Comparison of ENCODE assay signal across 20 cellular contexts in genomic region chr9:36826581-36826980, GRCh38.
DNase-seq lines count a peak whose midpoint lies in the region; ATAC-seq, FAIRE-seq and TF ChIP-seq lines count a peak whose summit lies in the region.
"Had no signal": no experiment of that assay in that cellular context is flagged by ENCODE, and none has a peak within 500 bp of the region (broad histone marks: within the 10 kb centered on the region; RNA-seq: fewer than 3 reads in every experiment).

No MANE protein-coding gene starts in this region.

- ATAC-seq in K562 = no peak
- ATAC-seq in sciatic nerve = no peak
- ATAC-seq in GM19452 (IDR thresholded peaks at IDR 0.05; ENCODE audit: unreplicated experiment) = no peak
- ATAC-seq: HCT116 had no signal

- no peak for TF ChIP-seq RAD21 in K562 (CRISPR knock-in tag; conservative IDR thresholded peaks at IDR 0.05 in 1 of 2, IDR thresholded peaks at IDR 0.05 in 1 of 2)

- H4K20me1 ChIP-seq in K562 (replicated peaks; ENCODE audit: control insufficient read depth, insufficient read depth, low read length) (peaks cover 6% of the 10 kb centered on the region; the same call in 1 of the 2 replicates), hepatocyte (ENCODE audit: insufficient read depth, poor library complexity, severe bottlenecking) (no peaks in the 10 kb centered on the region)

- H3K4me2 ChIP-seq in K562 (ENCODE audit: insufficient read depth, low read length) (no peak overlapping the region), hepatocyte (no peak overlapping the region)

- WGBS in K562 (ENCODE audit: insufficient coverage, low coverage, missing lambda C conversion rate) = 0% methylated on average over 3 of the region's 4 CpGs
- WGBS in hepatocyte (ENCODE audit: low lambda C conversion rate, missing lambda C conversion rate) = 92% methylated on average over 4 of the region's 4 CpGs

- BruUV-seq in K562 (replicated peaks; lab: Mats Ljungman, UMichigan) = no TSS peak

- no peak overlapping the region for H3K27ac ChIP-seq in HEK293 (ENCODE audit: extremely low read depth, low read depth, low read length)
- no peak overlapping the region for H3K27ac ChIP-seq in K562 (ENCODE audit: extremely low read depth, low read depth, low read length)
- H3K27ac ChIP-seq in hepatocyte = no peak overlapping the region
- H3K27ac ChIP-seq: GM23248 had no signal

- DNase-seq in K562 (ENCODE audit: extremely low read depth in 1 of 4, low spot score in 3 of 4) (no peak), mesenteric fat pad (ENCODE audit: low spot score) (peak; percentile 24), sciatic nerve (ENCODE audit: low spot score) (peak; percentile 5), hepatocyte (ENCODE audit: low spot score) (no peak), H7 (no peak)
- no peak for DNase-seq in stimulated activated CD4-positive, alpha-beta T cell treated with anti-CD3 and anti-CD28 coated beads, Interleukin-15, amount 100 ng/mL, for 24 hours
- DNase-seq: C1 segment of cervical spinal cord; Calu3; CD4-positive, alpha-beta memory T cell; COR-L47; DND-41; GM23248; H9; HFFc6 had no signal

- no peak for TF ChIP-seq EP300 in K562 (IDR thresholded peaks at IDR 0.05; ENCODE audit: low read length)

- H3K9me1 ChIP-seq in K562 (ENCODE audit: control insufficient read depth, insufficient read depth, low read length) = no peaks in the 10 kb centered on the region

- no peaks in the 10 kb centered on the region for H3K9me2 ChIP-seq in hepatocyte (replicated peaks; ENCODE audit: insufficient read depth)

- no peak overlapping the region for H3K9ac ChIP-seq in K562 (ENCODE audit: insufficient read depth in 1 of 2, low read depth in 2 of 2, low read length in 2 of 2)
- H3K9ac ChIP-seq: GM23248 had no signal

- no peak for FAIRE-seq in K562 (lab: Jason Lieb, UNC)
- FAIRE-seq: G401.6, GM12892, H1 had no signal

- intact Hi-C loops in K562 (cut with micrococcal nuclease) = no loop called here
- intact Hi-C loops in sciatic nerve (cut with DNase I) = no loop called here

- H3K27me3 ChIP-seq in K562 (ENCODE audit: control insufficient read depth in 2 of 2, insufficient read depth in 2 of 2, low read length in 2 of 2) (peaks cover 0 to 34% of the 10 kb centered on the region in 2 experiments; a peak in 4 of 5 replicates), hepatocyte (peaks cover 3% of the 10 kb centered on the region), H7 (ENCODE audit: control insufficient read depth, insufficient read depth, low read length) (no peaks in the 10 kb centered on the region)

- H2AFZ ChIP-seq in K562 (ENCODE audit: low read depth, low read length) (no peak overlapping the region), hepatocyte (no peak overlapping the region)
- H2AFZ ChIP-seq: GM23248 had no signal

- no peaks in the 10 kb centered on the region for H3K4me1 ChIP-seq in HEK293 (ENCODE audit: control insufficient read depth, insufficient read depth, low read length)
- H3K4me1 ChIP-seq in K562 (replicated peaks in 1 of 2; ENCODE audit: control insufficient read depth in 2 of 2, insufficient read depth in 2 of 2, low read length in 2 of 2) = no peaks in the 10 kb centered on the region
- no peaks in the 10 kb centered on the region for H3K4me1 ChIP-seq in hepatocyte (ENCODE audit: insufficient read depth)

- in situ Hi-C loops in K562 (cut with MboI) = no loop called here

- H3K79me2 ChIP-seq in K562 (ENCODE audit: control insufficient read depth, insufficient read depth, low read length) (no peaks in the 10 kb centered on the region), hepatocyte (no peaks in the 10 kb centered on the region)

- H3K36me3 ChIP-seq in HEK293 (ENCODE audit: control insufficient read depth in 2 of 2, insufficient read depth in 1 of 2, low read length in 2 of 2) (no peaks in the 10 kb centered on the region), K562 (ENCODE audit: control insufficient read depth, insufficient read depth, low read length) (no peaks in the 10 kb centered on the region), hepatocyte (replicated peaks; ENCODE audit: insufficient read depth, low read depth) (no peaks in the 10 kb centered on the region), H7 (replicated peaks; ENCODE audit: control insufficient read depth, insufficient read depth, low read length) (no peaks in the 10 kb centered on the region)

- TF ChIP-seq CTCF in HEK293 (tag by site-specific recombination; IDR thresholded peaks at IDR 0.05) = no peak
- TF ChIP-seq CTCF in K562 (IDR thresholded peaks at IDR 0.05 in 2 of 3, conservative IDR thresholded peaks at IDR 0.05 in 1 of 3; ENCODE audit: insufficient read depth in 2 of 3, low read depth in 1 of 3, low read length in 3 of 3) = no peak
- TF ChIP-seq CTCF in hepatocyte (IDR thresholded peaks at IDR 0.05; ENCODE audit: poor library complexity) = no peak

- no peak for TF ChIP-seq POLR2A in K562 (conservative IDR thresholded peaks at IDR 0.05)

- no peak overlapping the region for H3K4me3 ChIP-seq in HEK293 (ENCODE audit: low read depth, low read length)
- H3K4me3 ChIP-seq in K562 = no peak overlapping the region
- H3K4me3 ChIP-seq in hepatocyte = no peak overlapping the region
- no peak overlapping the region for H3K4me3 ChIP-seq in H7 (ENCODE audit: insufficient read depth, low read depth, low read length)
- H3K4me3 ChIP-seq: GM23248 had no signal

- H3K9me3 ChIP-seq in HEK293 (ENCODE audit: control insufficient read depth, insufficient read depth, low read depth, low read length) (no peaks in the 10 kb centered on the region), K562 (replicated peaks; ENCODE audit: control insufficient read depth, insufficient read depth, low read depth, low read length) (no peaks in the 10 kb centered on the region), hepatocyte (ENCODE audit: low read depth) (no peaks in the 10 kb centered on the region)

- CTCF ChIA-PET in HEK293 (lab: Yijun Ruan, JAX) = interaction anchor here (1.2 kb wide), 1 partner anchor 46 kb away, joined by 4 read pairs; no protein-coding TSS in a partner anchor
- CTCF ChIA-PET in K562 (lab: Yijun Ruan, JAX; ENCODE audit: low intra/inter-chr PET ratio) = no interaction called here

- POLR2A ChIA-PET in HEK293 (lab: Yijun Ruan, JAX) = no interaction called here
- POLR2A ChIA-PET in K562 (lab: Yijun Ruan, JAX) = no interaction called here

TF ChIP-seq in HEK293, 187 proteins besides CTCF, POLR2A, EP300 and RAD21:
- TF ChIP-seq PBX3 (CRISPR knock-in tag; IDR thresholded peaks at IDR 0.05) (no peak), ZNF843 (tag by site-specific recombination; IDR thresholded peaks at IDR 0.05) (no peak), ZNF610 (tag by site-specific recombination; IDR thresholded peaks at IDR 0.05; ENCODE audit: borderline replicate concordance) (no peak), ZNF10 (tag by site-specific recombination; IDR thresholded peaks at IDR 0.05) (peak; percentile 82), AEBP2 (tag by site-specific recombination; IDR thresholded peaks at IDR 0.05; ENCODE audit: borderline replicate concordance) (no peak)

TF ChIP-seq in K562, 482 proteins besides CTCF, POLR2A, EP300 and RAD21:
- no peak for TF ChIP-seq KLF1 (tag; IDR thresholded peaks at IDR 0.05)
- TF ChIP-seq ZFP30 (CRISPR knock-in tag; IDR thresholded peaks at IDR 0.05; ENCODE audit: borderline replicate concordance) = no peak
- peak; percentile 82 for TF ChIP-seq ZNF134 (CRISPR knock-in tag; conservative IDR thresholded peaks at IDR 0.05)
- TF ChIP-seq SOX6 (IDR thresholded peaks at IDR 0.05) = no peak
- no peak for TF ChIP-seq SP1 (CRISPR knock-in tag; IDR thresholded peaks at IDR 0.05)
- TF ChIP-seq MYBL2 (IDR thresholded peaks at IDR 0.05; ENCODE audit: low read depth) = no peak
- TF ChIP-seq MYBL2 (CRISPR knock-in tag; IDR thresholded peaks at IDR 0.05; ENCODE audit: borderline replicate concordance) = no peak
- no peak for TF ChIP-seq MCM5 (IDR thresholded peaks at IDR 0.05; ENCODE audit: low read depth)
- TF ChIP-seq ZHX1 (conservative IDR thresholded peaks at IDR 0.05; ENCODE audit: low read length) = no peak

Comparison
In these comparisons a context has a peak if more than half of its experiments do, and no peak if none do; other contexts are left out.
1. DNase-seq: peak in mesenteric fat pad (single experiment) and sciatic nerve (single experiment); none in K562 (0 of 4), hepatocyte (single experiment), stimulated activated CD4-positive, alpha-beta T cell treated with anti-CD3 and anti-CD28 coated beads, Interleukin-15, amount 100 ng/mL, for 24 hours (single experiment) and H7 (single experiment).